In genomic region chr6:15553736-15554294, GRCh38 we compare ENCODE assay signal across 18 cellular contexts.
A peak's percentile ranks its signal among the peaks of the same experiment; 100 is the strongest.
DNase-seq lines count a peak whose midpoint lies in the region; ATAC-seq, FAIRE-seq and TF ChIP-seq lines count a peak whose summit lies in the region.
"Had no signal": no experiment of that assay in that cellular context is flagged by ENCODE, and none has a peak within 500 bp of the region (broad histone marks: within the 10 kb centered on the region; RNA-seq: fewer than 3 reads in every experiment).

No MANE protein-coding gene starts in this region.

- no peaks in the 10 kb centered on the region for H3K9me1 ChIP-seq in K562 (ENCODE audit: control insufficient read depth, insufficient read depth, low read length)

- H3K36me3 Mint-ChIP-seq in GM23338 (ENCODE audit: low read depth): no peaks in the 10 kb centered on the region

- no peak overlapping the region for H3K4me3 Mint-ChIP-seq in GM23338
- H3K4me3 Mint-ChIP-seq: CD4-positive, alpha-beta memory T cell had no signal

- in situ Hi-C loops in K562 (cut with MboI): no loop called here

- H3K4me1 Mint-ChIP-seq in GM23338: peaks cover 56% of the 10 kb centered on the region

- H4K20me1 ChIP-seq in GM23338 (replicated peaks; ENCODE audit: insufficient read depth) (no peaks in the 10 kb centered on the region), K562 (replicated peaks; ENCODE audit: control insufficient read depth, insufficient read depth, low read length) (no peaks in the 10 kb centered on the region)

- H3K9ac ChIP-seq in K562 (ENCODE audit: insufficient read depth in 1 of 2, low read depth in 2 of 2, low read length in 2 of 2): no peak overlapping the region

- H3K9me3 Mint-ChIP-seq in GM23338: no peaks in the 10 kb centered on the region; the same call in 2 of the 3 replicates
- H3K9me3 Mint-ChIP-seq: CD4-positive, alpha-beta memory T cell had no signal

- H3F3A ChIP-seq in GM23338 (replicated peaks; ENCODE audit: low read depth): no peaks in the 10 kb centered on the region

- BruUV-seq in K562 (replicated peaks; lab: Mats Ljungman, UMichigan): no TSS peak

- no peak for TF ChIP-seq POLR2A in K562 (conservative IDR thresholded peaks at IDR 0.05)

- no peak for ATAC-seq in GM23338
- ATAC-seq in K562: peak; percentile 66
- no peak for ATAC-seq in HG03565 (IDR thresholded peaks at IDR 0.05; ENCODE audit: unreplicated experiment)
- ATAC-seq: HCT116 had no signal

- H3K27me3 Mint-ChIP-seq in GM23338 (ENCODE audit: insufficient read depth, low read depth, poor library complexity): peaks cover 6% of the 10 kb centered on the region
- H3K27me3 Mint-ChIP-seq: CD4-positive, alpha-beta memory T cell had no signal

- FAIRE-seq in K562 (lab: Jason Lieb, UNC): no peak
- FAIRE-seq: A204.1, D721Med had no signal

- H3K36me3 ChIP-seq in GM23338 (ENCODE audit: insufficient read depth) (no peaks in the 10 kb centered on the region), K562 (ENCODE audit: control insufficient read depth, insufficient read depth, low read length) (peaks cover 4% of the 10 kb centered on the region; the same call in 1 of the 3 replicates)
- H3K36me3 ChIP-seq: Peyer's patch had no signal

- POLR2A ChIA-PET in K562 (lab: Yijun Ruan, JAX): interaction anchor here (0.6 to 2.1 kb wide), 5 partner anchors 9 to 118 kb away, joined by 3 to 7 read pairs (median 4); no protein-coding TSS in a partner anchor

- intact Hi-C loops in K562 (cut with micrococcal nuclease): loop anchor here (2.0 kb wide), 1 partner anchor 67 kb away; no protein-coding TSS in a partner anchor

- H3K9me2 ChIP-seq in GM23338 (ENCODE audit: insufficient read depth): peaks cover 3% of the 10 kb centered on the region; the same call in 1 of the 2 replicates

- peak; percentile 45; the same call in 1 of the 2 replicates for TF ChIP-seq EP300 in K562 (IDR thresholded peaks at IDR 0.05; ENCODE audit: low read length)

- H3K4me1 ChIP-seq in GM23338 (ENCODE audit: insufficient read depth) (peaks cover 60% of the 10 kb centered on the region), K562 (replicated peaks in 1 of 2; ENCODE audit: control insufficient read depth in 2 of 2, insufficient read depth in 2 of 2, low read length in 2 of 2) (peaks cover 21 to 51% of the 10 kb centered on the region in 2 experiments)

- WGBS in K562 (ENCODE audit: insufficient coverage, low coverage, missing lambda C conversion rate): 65% methylated on average over 4 of the region's 4 CpGs

- H3K4me3 ChIP-seq in GM23338: no peak overlapping the region
- H3K4me3 ChIP-seq in K562: no peak overlapping the region
- H3K4me3 ChIP-seq: Peyer's patch had no signal

- H3K4me2 ChIP-seq in GM23338 (no peak overlapping the region), K562 (ENCODE audit: insufficient read depth, low read length) (no peak overlapping the region)

- TF ChIP-seq RAD21 in K562 (CRISPR knock-in tag; conservative IDR thresholded peaks at IDR 0.05 in 1 of 2, IDR thresholded peaks at IDR 0.05 in 1 of 2): no peak

- CTCF ChIA-PET in K562 (lab: Yijun Ruan, JAX; ENCODE audit: low intra/inter-chr PET ratio): no interaction called here

- H3K27me3 ChIP-seq in GM23338 (ENCODE audit: insufficient read depth) (no peaks in the 10 kb centered on the region), K562 (ENCODE audit: control insufficient read depth in 2 of 2, insufficient read depth in 2 of 2, low read length in 2 of 2) (no peaks in the 10 kb centered on the region)
- H3K27me3 ChIP-seq: Peyer's patch had no signal

- no peak overlapping the region for H2AFZ ChIP-seq in GM23338
- no peak overlapping the region for H2AFZ ChIP-seq in K562 (ENCODE audit: low read depth, low read length)

- H3K27ac Mint-ChIP-seq in GM23338: peak overlapping the region; percentile 70; the same call in 1 of the 2 replicates

- TF ChIP-seq CTCF in GM23338 (conservative IDR thresholded peaks at IDR 0.05; ENCODE audit: low read depth in 2 of 2): no peak
- TF ChIP-seq CTCF in K562 (IDR thresholded peaks at IDR 0.05 in 2 of 3, conservative IDR thresholded peaks at IDR 0.05 in 1 of 3; ENCODE audit: insufficient read depth in 2 of 3, low read depth in 1 of 3, low read length in 3 of 3): no peak

- DNase-seq in AML-193 (lab: John Stamatoyannopoulos, UW) (peak; percentile 4 to 16), GM23338 (ENCODE audit: low spot score) (no peak), K562 (ENCODE audit: extremely low read depth in 1 of 4, low spot score in 3 of 4) (peak in 1 of 4 experiments; percentile 43), myocyte (ENCODE audit: low read depth) (peak; percentile 21), NCI-H524 treated with DMSO at 0.1 percent for 48 hours (lab: John Stamatoyannopoulos, UW) (no peak), NCI-H2227 (lab: John Stamatoyannopoulos, UW; ENCODE audit: unreplicated experiment) (no peak)
- no peak for DNase-seq in activated CD8-positive, alpha-beta memory T cell treated with anti-CD3 and anti-CD28 coated beads for 24 hours
- DNase-seq: CD4-positive, alpha-beta memory T cell; NCI-H1092 treated with DMSO at 0.1 percent for 48 hours; NCI-H1694 treated with DMSO at 0.1 percent for 48 hours; NCI-H446 treated with DMSO at 0.1 percent for 48 hours; NCI-H774; Peyer's patch; SHP77 had no signal

- H3K27ac ChIP-seq in GM23338 (ENCODE audit: low read depth) (no peak overlapping the region), K562 (ENCODE audit: extremely low read depth, low read depth, low read length) (peak overlapping the region; percentile 70; the same call in 2 of the 3 replicates)
- H3K27ac ChIP-seq: Peyer's patch had no signal

- no peaks in the 10 kb centered on the region for H3K9me3 ChIP-seq in K562 (replicated peaks; ENCODE audit: control insufficient read depth, insufficient read depth, low read depth, low read length)
- H3K9me3 ChIP-seq: Peyer's patch had no signal

- H3K79me2 ChIP-seq in GM23338 (replicated peaks; ENCODE audit: insufficient read depth) (no peaks in the 10 kb centered on the region), K562 (ENCODE audit: control insufficient read depth, insufficient read depth, low read length) (peaks cover 26% of the 10 kb centered on the region)

TF ChIP-seq in GM23338, 12 proteins besides CTCF, POLR2A, EP300 and RAD21 (continues in another document):
- no peak for TF ChIP-seq POLR2AphosphoS5 (IDR thresholded peaks at IDR 0.05; ENCODE audit: low read depth)

TF ChIP-seq in K562, 482 proteins besides CTCF, POLR2A, EP300 and RAD21 (continues in another document):
- peak; percentile 45; the same call in 1 of the 2 replicates for TF ChIP-seq CTBP1 (IDR thresholded peaks at IDR 0.05; ENCODE audit: borderline replicate concordance)
- 0 out of 2 replicates have a peak, but pooled peaks have one; percentile 27 for TF ChIP-seq JUN (IDR thresholded peaks at IDR 0.05; ENCODE audit: borderline replicate concordance, low read depth, low read length)
- TF ChIP-seq JUN (CRISPR knock-in tag; IDR thresholded peaks at IDR 0.05; ENCODE audit: borderline replicate concordance): no peak
- no peak for TF ChIP-seq SRSF9 (IDR thresholded peaks at IDR 0.05; ENCODE audit: borderline replicate concordance, low read depth, low read length)
- TF ChIP-seq ZNF347 (CRISPR knock-in tag; IDR thresholded peaks at IDR 0.05; ENCODE audit: low read depth): no peak
- TF ChIP-seq CEBPG (CRISPR knock-in tag; IDR thresholded peaks at IDR 0.05): peak; percentile 89
- peak; percentile 92 to 97 for TF ChIP-seq CEBPG (tag; conservative IDR thresholded peaks at IDR 0.05 in 1 of 2, IDR thresholded peaks at IDR 0.05 in 1 of 2)
- no peak for TF ChIP-seq NFRKB (IDR thresholded peaks at IDR 0.05; ENCODE audit: low read depth)
- no peak for TF ChIP-seq CBX3 (IDR thresholded peaks at IDR 0.05; ENCODE audit: borderline replicate concordance in 1 of 2, low read length in 2 of 2)
- no peak for TF ChIP-seq HDAC1 (IDR thresholded peaks at IDR 0.05)
- peak; percentile 18 for TF ChIP-seq HDAC3 (IDR thresholded peaks at IDR 0.05; ENCODE audit: borderline replicate concordance, partially characterized antibody)

Comparison
In these comparisons a context has a peak if more than half of its experiments do, and no peak if none do; other contexts are left out.
1. DNase-seq: peak in AML-193 (2 of 2) and myocyte (single experiment); none in GM23338 (single experiment), NCI-H524 treated with DMSO at 0.1 percent for 48 hours (single experiment), activated CD8-positive, alpha-beta memory T cell treated with anti-CD3 and anti-CD28 coated beads for 24 hours (single experiment) and NCI-H2227 (single experiment).